1 cellular context compared by ENCODE assay signal in genomic region chr20:18139832-18140231, GRCh38.
TF ChIP-seq lines count a peak whose summit lies in the region.

No MANE protein-coding gene starts in this region.

TF ChIP-seq in HCT116, 20 proteins besides CTCF, POLR2A, EP300 and RAD21 (continued from another document):
- no peak for TF ChIP-seq CBX3 (IDR thresholded peaks at IDR 0.05; ENCODE audit: low read depth)
- TF ChIP-seq FOSL1 (IDR thresholded peaks at IDR 0.05; ENCODE audit: low read depth): no peak
- no peak for TF ChIP-seq SIN3A (IDR thresholded peaks at IDR 0.05; ENCODE audit: low read depth)
- no peak for TF ChIP-seq YY1 (IDR thresholded peaks at IDR 0.05; ENCODE audit: extremely low read depth, insufficient replicate concordance, low read depth, low read length)
- no peak for TF ChIP-seq TCF7L2 (IDR thresholded peaks at IDR 0.05; ENCODE audit: borderline replicate concordance, extremely low read depth, insufficient read depth, insufficient read length)
- no peak for TF ChIP-seq REST (IDR thresholded peaks at IDR 0.05; ENCODE audit: low read depth)
- TF ChIP-seq EGR1 (IDR thresholded peaks at IDR 0.05; ENCODE audit: low read depth): no peak
- no peak for TF ChIP-seq ZBTB33 (IDR thresholded peaks at IDR 0.05; ENCODE audit: extremely low read depth, insufficient replicate concordance, low read length)
- no peak for TF ChIP-seq POLR2AphosphoS5 (IDR thresholded peaks at IDR 0.05; ENCODE audit: low read depth, low read length)
- no peak for TF ChIP-seq SP1 (IDR thresholded peaks at IDR 0.05; ENCODE audit: low read depth)
- no peak for TF ChIP-seq ZNF274 (IDR thresholded peaks at IDR 0.05; ENCODE audit: low read depth, low read length)
- no peak for TF ChIP-seq ELF1 (IDR thresholded peaks at IDR 0.05; ENCODE audit: borderline replicate concordance, low read depth)
- no peak for TF ChIP-seq ZFX (IDR thresholded peaks at IDR 0.05)
- TF ChIP-seq CEBPB (IDR thresholded peaks at IDR 0.05; ENCODE audit: low read depth): no peak
